In genomic region chr1:11918779-11919519, GRCh38 we compare ENCODE assay signal across 9 cellular contexts. TPM values are rescaled to one million over a fixed set of nuclear protein-coding genes. Genes with fewer than 3 reads are reported as not detected.
DNase-seq lines count a peak whose midpoint lies in the region; ATAC-seq and TF ChIP-seq lines count a peak whose summit lies in the region.
"Had no signal": no experiment of that assay in that cellular context is flagged by ENCODE, and none has a peak within 500 bp of the region (broad histone marks: within the 10 kb centered on the region; RNA-seq: fewer than 3 reads in every experiment).

No MANE protein-coding gene starts in this region.

- peak; percentile 59 for DNase-seq in NCI-H2107 (lab: John Stamatoyannopoulos, UW)
- DNase-seq in coronary artery (ENCODE audit: low spot score) = peak; percentile 87
- peak; percentile 76 for DNase-seq in medulla oblongata (ENCODE audit: extremely low spot score)
- DNase-seq in transverse colon = no peak
- no peak for DNase-seq in activated CD4-positive, alpha-beta T cell treated with anti-CD3 and anti-CD28 coated beads for 4 hours
- DNase-seq in NCI-H510A treated with DMSO at 0.1 percent for 48 hours (lab: John Stamatoyannopoulos, UW) = no peak
- DNase-seq: NCI-H1694 had no signal

- TF ChIP-seq POLR2A in transverse colon (IDR thresholded peaks at IDR 0.05) = no peak

- peak overlapping the region; percentile 29 to 90 for H3K27ac ChIP-seq in coronary artery
- H3K27ac ChIP-seq in transverse colon = peak overlapping the region; percentile 29 to 75 (median 64)

- ATAC-seq in GM18909 (IDR thresholded peaks at IDR 0.05; ENCODE audit: poor library complexity, unreplicated experiment) = no peak
- no peak for ATAC-seq in GM21360 (IDR thresholded peaks at IDR 0.05; ENCODE audit: unreplicated experiment)

- no peak for TF ChIP-seq CTCF in coronary artery (IDR thresholded peaks at IDR 0.05)
- TF ChIP-seq CTCF in transverse colon (IDR thresholded peaks at IDR 0.05) = no peak

- H3K36me3 ChIP-seq in transverse colon = peaks cover 0 to 24% (median 3%) of the 10 kb centered on the region in 4 donors

- WGBS in transverse colon (ENCODE audit: low coverage in 1 of 2), 2 donors = 61% methylated on average over 14 of the region's 14 CpGs; no CpG with 5 or more reads in 1 of the 2 donors

- peaks cover 29 to 48% (median 38%) of the 10 kb centered on the region in 4 donors for H3K4me1 ChIP-seq in transverse colon

- no peak for TF ChIP-seq EP300 in transverse colon (IDR thresholded peaks at IDR 0.05; ENCODE audit: low read depth)

- in situ Hi-C loops in transverse colon (cut with MboI; ENCODE audit: low pct_ligation_motif_present in 1 of 4, low pct_unique_long_range_greater_than_20kb in 1 of 4, low sequenced_read_pairs in 3 of 4) = no loop called here

- peak overlapping the region; percentile 30 for H3K4me3 ChIP-seq in coronary artery
- no peak overlapping the region for H3K4me3 ChIP-seq in transverse colon

- no peaks in the 10 kb centered on the region for H3K9me3 ChIP-seq in transverse colon

- H3K27me3 ChIP-seq in transverse colon = no peaks in the 10 kb centered on the region

- intact Hi-C loops in transverse colon (cut with DNase I; ENCODE audit: low total_unique reads) = no loop called here

RNA-seq across cellular contexts. Expression of gene KIAA2013, which starts 7.3 kb away (rescaled TPM):
- total RNA-seq in transverse colon = 100 to 1,000 TPM; 140 to 265 (median 201) TPM

RNA-seq across cellular contexts. Expression of gene PLOD1, which starts 15.6 kb away (rescaled TPM):
- total RNA-seq in transverse colon = 10 to 100 TPM; 28.8 to 56.3 (median 41.2) TPM

Comparison
In these comparisons a context has a peak if more than half of its experiments do, and no peak if none do; other contexts are left out.
1. DNase-seq: peak in NCI-H2107 (single experiment), coronary artery (single experiment) and medulla oblongata (single experiment); none in transverse colon (single experiment), activated CD4-positive, alpha-beta T cell treated with anti-CD3 and anti-CD28 coated beads for 4 hours (0 of 2) and NCI-H510A treated with DMSO at 0.1 percent for 48 hours (single experiment).